ENCODE assay signal across 9 cellular contexts in the genomic region with DNA sequence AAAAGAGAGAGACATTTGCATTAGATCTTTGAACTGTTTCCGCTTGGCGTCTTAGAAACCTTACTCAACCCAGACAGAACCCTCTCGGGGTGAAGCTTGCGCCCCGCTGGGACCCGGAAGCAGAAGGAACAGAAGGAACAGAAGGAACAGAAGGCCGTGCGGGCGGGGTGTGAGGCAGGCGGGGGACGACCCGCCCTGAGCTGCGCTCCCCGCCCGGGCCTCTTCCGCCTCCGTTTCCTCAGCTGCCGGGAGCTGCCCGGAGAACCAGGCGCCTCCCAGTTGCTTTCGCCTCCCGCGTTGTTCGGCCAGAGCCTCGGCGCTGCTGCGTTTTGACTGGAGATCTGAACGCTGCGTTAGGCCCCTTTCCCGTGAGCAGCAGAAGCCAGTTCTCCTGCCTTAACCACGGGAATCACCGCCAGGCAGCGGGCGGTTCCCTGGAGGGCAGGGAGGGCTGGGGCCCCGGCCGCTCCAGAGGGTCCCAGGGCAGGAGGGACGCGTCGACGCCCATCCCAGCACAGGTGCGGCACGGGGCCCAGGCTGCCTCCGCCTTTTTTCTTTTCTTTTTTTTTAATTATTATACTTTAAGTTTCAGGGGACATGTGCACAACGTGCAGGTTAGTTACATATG. TPM values are rescaled to one million over a fixed set of nuclear protein-coding genes. Genes with fewer than 3 reads are reported as not detected.
A peak's percentile ranks its signal among the peaks of the same experiment; 100 is the strongest.
DNase-seq lines count a peak whose midpoint lies in the region; ATAC-seq and TF ChIP-seq lines count a peak whose summit lies in the region.
"Had no signal": no experiment of that assay in that cellular context is flagged by ENCODE, and none has a peak within 500 bp of the region (broad histone marks: within the 10 kb centered on the region; RNA-seq: fewer than 3 reads in every experiment).

No MANE protein-coding gene starts in this region.

- peak overlapping the region; percentile 59 for H3K4me3 Mint-ChIP-seq in activated CD4-positive, alpha-beta T cell treated with anti-CD3 and anti-CD28 coated beads for 36 hours

- H3K4me1 ChIP-seq in PC-9 (replicated peaks; ENCODE audit: insufficient read depth) (peaks cover 5% of the 10 kb centered on the region), colonic mucosa (no peaks in the 10 kb centered on the region)

- H3K79me2 ChIP-seq in PC-9 (ENCODE audit: low read depth) = no peaks in the 10 kb centered on the region

- no peaks in the 10 kb centered on the region for H4K20me1 ChIP-seq in PC-9 (ENCODE audit: insufficient read depth)
- H4K20me1 ChIP-seq: BLaER1 had no signal

- DNase-seq in activated CD4-positive, alpha-beta T cell treated with anti-CD3 and anti-CD28 coated beads for 36 hours = peak; percentile 66
- no peak for DNase-seq in activated CD4-positive, alpha-beta T cell treated with anti-CD3 and anti-CD28 coated beads, Interleukin-2, amount 50 U/mL, for 1 hour
- DNase-seq in PC-9 (peak in 1 of 2 experiments; percentile 43), colonic mucosa (no peak), amniotic stem cell (lab: John Stamatoyannopoulos, UW) (no peak), nucleus accumbens (lab: John Stamatoyannopoulos, UW) (no peak), HT-29 (ENCODE audit: low spot score) (no peak)
- peak; percentile 32 for DNase-seq in stimulated activated naive CD8-positive, alpha-beta T cell treated with anti-CD3 and anti-CD28 coated beads, Interleukin-15, Interleukin-2, amounts not matched to agents 100 U/mL and 50 U/mL, for 24 hours

- peaks cover 7% of the 10 kb centered on the region for H3K9me3 Mint-ChIP-seq in activated CD4-positive, alpha-beta T cell treated with anti-CD3 and anti-CD28 coated beads for 36 hours (ENCODE audit: low read depth)

- H3K9me2 ChIP-seq in PC-9 (ENCODE audit: insufficient read depth) = no peaks in the 10 kb centered on the region

- H3K36me3 ChIP-seq in PC-9 (ENCODE audit: low read depth) = no peaks in the 10 kb centered on the region
- no peaks in the 10 kb centered on the region for H3K36me3 ChIP-seq in colonic mucosa
- H3K36me3 ChIP-seq: BLaER1 had no signal

- CTCF ChIA-PET in activated CD4-positive, alpha-beta T cell treated with anti-CD3 and anti-CD28 coated beads for 36 hours (lab: Charles Lee) = interaction anchor here (0.6 kb wide), 1 partner anchor 1409 kb away, joined by 3 read pairs; no protein-coding TSS in a partner anchor
- CTCF ChIA-PET in PC-9 (lab: Charles Lee) = no interaction called here

- no TSS peak for BruUV-seq in PC-9 (replicated peaks; lab: Mats Ljungman, UMichigan)

- POLR2A ChIA-PET in activated CD4-positive, alpha-beta T cell treated with anti-CD3 and anti-CD28 coated beads for 36 hours (lab: Charles Lee) = no interaction called here
- POLR2A ChIA-PET in PC-9 (lab: Charles Lee; ENCODE audit: unreplicated experiment) = interaction anchor here (0.6 kb wide), 1 partner anchor 21 kb away, joined by 3 read pairs; no protein-coding TSS in a partner anchor

- peaks cover 6% of the 10 kb centered on the region; the same call in 1 of the 2 replicates for H3F3A ChIP-seq in PC-9 (ENCODE audit: insufficient read depth, low read depth)

- ATAC-seq in activated CD4-positive, alpha-beta T cell treated with anti-CD3 and anti-CD28 coated beads for 36 hours = peak; percentile 91
- peak; percentile 55 for ATAC-seq in stimulated activated naive CD8-positive, alpha-beta T cell treated with anti-CD3 and anti-CD28 coated beads, Interleukin-15, Interleukin-2, amounts not matched to agents 100 U/mL and 50 U/mL, for 24 hours

- H3K27ac ChIP-seq in PC-9 (no peak overlapping the region), colonic mucosa (no peak overlapping the region)
- H3K27ac ChIP-seq: BLaER1 had no signal

- no peak overlapping the region for H3K27ac Mint-ChIP-seq in activated CD4-positive, alpha-beta T cell treated with anti-CD3 and anti-CD28 coated beads for 36 hours

- H3K4me2 ChIP-seq in PC-9 = peak overlapping the region; percentile 63
- H3K4me2 ChIP-seq: BLaER1 had no signal

- intact Hi-C loops in activated CD4-positive, alpha-beta T cell treated with anti-CD3 and anti-CD28 coated beads for 36 hours (cut with DNase I, micrococcal nuclease) = no loop called here
- intact Hi-C loops in PC-9 (cut with micrococcal nuclease; ENCODE audit: unreplicated experiment) = no loop called here
- intact Hi-C loops in colonic mucosa (cut with DNase I) = no loop called here

- H3K36me3 Mint-ChIP-seq in activated CD4-positive, alpha-beta T cell treated with anti-CD3 and anti-CD28 coated beads for 36 hours (ENCODE audit: low read depth) = peaks cover 7% of the 10 kb centered on the region

- peak overlapping the region; percentile 43; the same call in 1 of the 2 replicates for H3K4me3 ChIP-seq in PC-9
- H3K4me3 ChIP-seq in colonic mucosa = peak overlapping the region; percentile 19
- H3K4me3 ChIP-seq: BLaER1 had no signal

- peak overlapping the region; percentile 68; the same call in 1 of the 2 replicates for H2AFZ ChIP-seq in PC-9

- no peak overlapping the region for H3K9ac ChIP-seq in colonic mucosa (ENCODE audit: low read depth in 2 of 2, low read length in 2 of 2)
- H3K9ac ChIP-seq: BLaER1 had no signal

- no peaks in the 10 kb centered on the region for H3K4me1 Mint-ChIP-seq in activated CD4-positive, alpha-beta T cell treated with anti-CD3 and anti-CD28 coated beads for 36 hours

- H3K9me3 ChIP-seq in PC-9 (ENCODE audit: insufficient read depth, low read depth) (peaks cover 10% of the 10 kb centered on the region; the same call in 1 of the 2 replicates), colonic mucosa (no peaks in the 10 kb centered on the region)

- TF ChIP-seq CTCF in PC-9 (conservative IDR thresholded peaks at IDR 0.05) = no peak
- no peak for TF ChIP-seq CTCF in colonic mucosa (IDR thresholded peaks at IDR 0.05)

- H3K27me3 ChIP-seq in PC-9 (ENCODE audit: insufficient read depth, low read depth) = peaks cover 5% of the 10 kb centered on the region; the same call in 1 of the 2 replicates
- H3K27me3 ChIP-seq in colonic mucosa = no peaks in the 10 kb centered on the region
- H3K27me3 ChIP-seq: BLaER1 had no signal

- no peaks in the 10 kb centered on the region for H3K27me3 Mint-ChIP-seq in activated CD4-positive, alpha-beta T cell treated with anti-CD3 and anti-CD28 coated beads for 36 hours

RNA-seq across cellular contexts. Expression of a gene that starts 19.3 kb away (rescaled TPM):
- total RNA-seq in activated CD4-positive, alpha-beta T cell treated with anti-CD3 and anti-CD28 coated beads for 36 hours = not detected
- total RNA-seq in PC-9 (2021) (3.3 and 5.4 TPM in 2 replicates), colonic mucosa (1 to 10 TPM; 1.3 to 1.9 TPM)
- not detected in 2 replicates for total RNA-seq in HT-29 (2014; rRNA removed; shearing (Covaris generic))

Comparison
In these comparisons a context has a peak if more than half of its experiments do, and no peak if none do; other contexts are left out.
1. DNase-seq: peak in activated CD4-positive, alpha-beta T cell treated with anti-CD3 and anti-CD28 coated beads for 36 hours (single experiment) and stimulated activated naive CD8-positive, alpha-beta T cell treated with anti-CD3 and anti-CD28 coated beads, Interleukin-15, Interleukin-2, amounts not matched to agents 100 U/mL and 50 U/mL, for 24 hours (single experiment); none in activated CD4-positive, alpha-beta T cell treated with anti-CD3 and anti-CD28 coated beads, Interleukin-2, amount 50 U/mL, for 1 hour (single experiment), colonic mucosa (single experiment), amniotic stem cell (single experiment), nucleus accumbens (0 of 56) and HT-29 (single experiment).